1 cellular context compared by ENCODE assay signal in the genomic region with DNA sequence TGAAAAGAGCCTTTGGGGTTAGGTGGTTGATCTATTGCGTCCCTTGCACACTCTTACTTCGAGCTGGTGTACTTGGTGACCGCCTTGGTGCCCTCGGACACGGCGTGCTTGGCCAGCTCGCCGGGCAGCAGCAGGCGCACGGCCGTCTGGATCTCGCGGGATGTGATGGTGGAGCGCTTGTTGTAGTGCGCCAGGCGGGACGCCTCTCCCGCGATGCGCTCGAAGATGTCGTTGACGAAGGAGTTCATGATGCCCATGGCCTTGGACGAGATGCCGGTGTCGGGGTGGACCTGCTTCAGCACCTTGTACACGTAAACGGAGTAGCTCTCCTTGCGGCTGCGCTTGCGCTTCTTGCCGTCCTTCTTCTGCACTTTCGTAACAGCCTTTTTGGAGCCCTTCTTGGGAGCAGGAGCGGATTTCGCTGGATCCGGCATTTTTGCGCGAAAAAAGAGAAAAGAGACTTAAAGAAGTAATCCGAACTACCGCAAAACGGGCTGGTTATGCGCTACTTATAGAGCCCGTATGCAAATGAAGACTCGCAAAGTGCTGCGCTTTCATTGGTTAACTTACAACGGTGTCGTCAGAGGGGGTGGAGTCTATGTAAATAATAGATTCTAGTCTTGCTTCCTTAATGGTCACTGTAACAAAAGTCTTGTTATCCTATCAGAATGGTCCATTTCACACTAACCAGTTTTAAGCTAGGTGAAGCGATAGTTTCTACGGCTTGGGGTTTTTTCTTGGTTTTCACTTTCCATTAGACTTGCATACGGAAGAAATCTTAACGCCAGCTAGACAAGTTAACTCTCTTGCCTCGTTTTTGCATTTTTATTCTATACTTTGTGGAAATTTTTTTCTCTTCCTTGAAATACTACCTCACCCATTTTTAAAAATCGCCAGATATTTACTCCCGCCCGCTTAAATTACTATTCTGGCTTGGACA.
TF ChIP-seq lines count a peak whose summit lies in the region.
"Not testable (repeated sequence)": the region's sequence is repeated elsewhere in the genome, so short reads cannot be mapped to it uniquely, and the experiment has no call there.

No MANE protein-coding gene starts in this region.

TF ChIP-seq in K562, 482 proteins besides CTCF, POLR2A, EP300 and RAD21 (continued from another document):
- TF ChIP-seq GTF2F1 (IDR thresholded peaks at IDR 0.05; ENCODE audit: low read depth, low read length): 0 out of 2 replicates have a peak, but pooled peaks have one; percentile 49
- not testable (repeated sequence) for TF ChIP-seq ATF1 (CRISPR knock-in tag; IDR thresholded peaks at IDR 0.05); JUND (tag; IDR thresholded peaks at IDR 0.05; ENCODE audit: borderline replicate concordance, low read depth, low read length); MYC (IDR thresholded peaks at IDR 0.05; ENCODE audit: low read depth, low read length)
- peak; percentile 79 for TF ChIP-seq ATF1 (tag; IDR thresholded peaks at IDR 0.05)
- 0 out of 2 replicates have a peak, but pooled peaks have one; percentile 49 for TF ChIP-seq TCFL5 (CRISPR knock-in tag; conservative IDR thresholded peaks at IDR 0.05)
- TF ChIP-seq POLR2B (IDR thresholded peaks at IDR 0.05; ENCODE audit: low read depth, partially characterized antibody): peak; percentile 74
- TF ChIP-seq CAMTA2 (CRISPR knock-in tag; conservative IDR thresholded peaks at IDR 0.05): peak; percentile 62; the same call in 1 of the 2 replicates
- peak; percentile 95 for TF ChIP-seq POLR2H (tag; IDR thresholded peaks at IDR 0.05; ENCODE audit: low read depth)
- TF ChIP-seq, protein P1, sequence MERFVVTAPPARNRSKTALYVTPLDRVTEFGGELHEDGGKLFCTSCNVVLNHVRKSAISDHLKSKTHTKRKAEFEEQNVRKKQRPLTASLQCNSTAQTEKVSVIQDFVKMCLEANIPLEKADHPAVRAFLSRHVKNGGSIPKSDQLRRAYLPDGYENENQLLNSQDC (CRISPR knock-in tag; IDR thresholded peaks at IDR 0.05): peak; percentile 90
- peak; percentile 72; the same call in 1 of the 2 replicates for TF ChIP-seq ZNF586 (CRISPR knock-in tag; conservative IDR thresholded peaks at IDR 0.05)
- 0 out of 2 replicates have a peak, but pooled peaks have one; percentile 30 for TF ChIP-seq ZNF253 (CRISPR knock-in tag; conservative IDR thresholded peaks at IDR 0.05)
- TF ChIP-seq NRF1 (conservative IDR thresholded peaks at IDR 0.05 in 1 of 2, IDR thresholded peaks at IDR 0.05 in 1 of 2): peak; percentile 85 to 88
- TF ChIP-seq SIN3B (IDR thresholded peaks at IDR 0.05; ENCODE audit: low read depth): 0 out of 2 replicates have a peak, but pooled peaks have one; percentile 16
- peak; percentile 11 for TF ChIP-seq NFYB (IDR thresholded peaks at IDR 0.05; ENCODE audit: extremely low read depth, insufficient read length)
- peak; percentile 46; the same call in 1 of the 2 replicates for TF ChIP-seq ZNF551 (CRISPR knock-in tag; IDR thresholded peaks at IDR 0.05)
- peak; percentile 22; the same call in 1 of the 2 replicates for TF ChIP-seq MGA (IDR thresholded peaks at IDR 0.05)
- TF ChIP-seq ZBTB17 (CRISPR knock-in tag; IDR thresholded peaks at IDR 0.05): 0 out of 2 replicates have a peak, but pooled peaks have one; percentile 13
- TF ChIP-seq JUND (IDR thresholded peaks at IDR 0.05; ENCODE audit: borderline replicate concordance, low read depth, low read length): 0 out of 2 replicates have a peak, but pooled peaks have one; percentile 2
- peak; percentile 98 for TF ChIP-seq MTA3 (IDR thresholded peaks at IDR 0.05; ENCODE audit: borderline replicate concordance)
- TF ChIP-seq SUPT5H (IDR thresholded peaks at IDR 0.05): peak; percentile 90
- peak in 1 of 2 experiments; percentile 40; a peak in 1 of 4 replicates for TF ChIP-seq NONO (IDR thresholded peaks at IDR 0.05; ENCODE audit: low read depth in 2 of 2, low read length in 1 of 2)
- TF ChIP-seq FOXA3 (CRISPR knock-in tag; conservative IDR thresholded peaks at IDR 0.05 in 1 of 2, IDR thresholded peaks at IDR 0.05 in 1 of 2): peak in 1 of 2 experiments; percentile 30; a peak in 1 of 4 replicates
- TF ChIP-seq FOS (IDR thresholded peaks at IDR 0.05; ENCODE audit: extremely low read depth, insufficient read length): peak; percentile 24
- TF ChIP-seq, protein P2, sequence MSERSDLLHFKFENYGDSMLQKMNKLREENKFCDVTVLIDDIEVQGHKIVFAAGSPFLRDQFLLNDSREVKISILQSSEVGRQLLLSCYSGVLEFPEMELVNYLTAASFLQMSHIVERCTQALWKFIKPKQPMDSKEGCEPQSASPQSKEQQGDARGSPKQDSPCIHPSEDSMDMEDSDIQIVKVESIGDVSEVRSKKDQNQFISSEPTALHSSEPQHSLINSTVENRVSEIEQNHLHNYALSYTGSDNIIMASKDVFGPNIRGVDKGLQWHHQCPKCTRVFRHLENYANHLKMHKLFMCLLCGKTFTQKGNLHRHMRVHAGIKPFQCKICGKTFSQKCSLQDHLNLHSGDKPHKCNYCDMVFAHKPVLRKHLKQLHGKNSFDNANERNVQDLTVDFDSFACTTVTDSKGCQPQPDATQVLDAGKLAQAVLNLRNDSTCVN (CRISPR knock-in tag; IDR thresholded peaks at IDR 0.05): peak; percentile 88; the same call in 1 of the 2 replicates
- peak; percentile 50; the same call in 1 of the 2 replicates for TF ChIP-seq ZNF24 (IDR thresholded peaks at IDR 0.05)
- peak; percentile 56; the same call in 1 of the 2 replicates for TF ChIP-seq L3MBTL2 (IDR thresholded peaks at IDR 0.05)
- 0 out of 2 replicates have a peak, but pooled peaks have one; percentile 7 for TF ChIP-seq POLR2G (IDR thresholded peaks at IDR 0.05; ENCODE audit: low read depth, low read length)
- peak; percentile 61; the same call in 1 of the 2 replicates for TF ChIP-seq CHCHD3 (CRISPR knock-in tag; IDR thresholded peaks at IDR 0.05)
- TF ChIP-seq, protein P3, sequence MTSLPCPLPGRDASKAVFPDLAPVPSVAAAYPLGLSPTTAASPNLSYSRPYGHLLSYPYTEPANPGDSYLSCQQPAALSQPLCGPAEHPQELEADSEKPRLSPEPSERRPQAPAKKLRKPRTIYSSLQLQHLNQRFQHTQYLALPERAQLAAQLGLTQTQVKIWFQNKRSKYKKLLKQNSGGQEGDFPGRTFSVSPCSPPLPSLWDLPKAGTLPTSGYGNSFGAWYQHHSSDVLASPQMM (CRISPR knock-in tag; IDR thresholded peaks at IDR 0.05): peak; percentile 67; the same call in 1 of the 2 replicates
- TF ChIP-seq EWSR1 (IDR thresholded peaks at IDR 0.05; ENCODE audit: borderline replicate concordance, low read depth, partially characterized antibody): peak; percentile 80
- TF ChIP-seq HNRNPL (IDR thresholded peaks at IDR 0.05; ENCODE audit: low read depth, low read length): peak; percentile 51; the same call in 1 of the 2 replicates
- TF ChIP-seq MYC (CRISPR knock-in tag; IDR thresholded peaks at IDR 0.05; ENCODE audit: borderline replicate concordance, low read depth): peak; percentile 49; the same call in 1 of the 2 replicates
- 0 out of 2 replicates have a peak, but pooled peaks have one; percentile 59 for TF ChIP-seq SP1 (CRISPR knock-in tag; IDR thresholded peaks at IDR 0.05)
